In the genomic region with DNA sequence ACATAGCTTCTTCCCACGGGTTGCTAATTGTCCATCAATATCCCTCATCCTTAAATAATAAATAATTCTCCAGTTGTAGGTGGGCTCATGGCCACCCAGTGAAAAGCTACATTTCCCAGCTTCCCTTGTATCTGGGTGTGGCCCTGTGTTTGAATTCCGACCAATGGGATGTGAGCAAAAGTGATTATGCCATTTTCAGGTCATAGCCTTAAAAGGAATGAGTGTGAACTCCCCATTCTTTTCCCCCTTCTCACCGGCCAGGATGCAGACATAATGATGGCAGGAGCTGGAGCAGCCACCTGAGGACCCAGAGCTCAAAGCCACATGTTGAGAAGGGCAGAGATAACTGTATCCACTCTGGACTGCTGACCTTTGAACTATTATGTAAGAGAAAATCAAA, we compare ENCODE assay signal across 23 cellular contexts.
"Had no signal": no experiment of that assay in that cellular context is flagged by ENCODE, and none has a peak within 500 bp of the region (broad histone marks: within the 10 kb centered on the region; RNA-seq: fewer than 3 reads in every experiment).

No MANE protein-coding gene starts in this region.

- H3K4me3 Mint-ChIP-seq: activated CD4-positive, alpha-beta memory T cell treated with anti-CD3 and anti-CD28 coated beads for 36 hours; activated naive CD8-positive, alpha-beta T cell treated with anti-CD3 and anti-CD28 coated beads for 36 hours; memory B cell; nephron progenitor cell; stimulated activated memory B cell treated with anti-CD40 and anti-IgM and Interleukin-4, amounts not matched to agents 10 μg/mL and 1 μg/mL and 100 μg/mL, for 72 hours; T-helper 1 cell treated with Interleukin-12 subunit alpha and Interleukin-12 subunit beta and Interleukin-4 antibody, amounts not matched to agents 30 μg/mL and 1 μg/mL, for 36 hours had no signal

- H3K9me3 Mint-ChIP-seq: activated CD4-positive, alpha-beta memory T cell treated with anti-CD3 and anti-CD28 coated beads for 36 hours; activated naive CD8-positive, alpha-beta T cell treated with anti-CD3 and anti-CD28 coated beads for 36 hours; memory B cell; stimulated activated memory B cell treated with anti-CD40 and anti-IgM and Interleukin-4, amounts not matched to agents 10 μg/mL and 1 μg/mL and 100 μg/mL, for 72 hours; T-helper 1 cell treated with Interleukin-12 subunit alpha and Interleukin-12 subunit beta and Interleukin-4 antibody, amounts not matched to agents 30 μg/mL and 1 μg/mL, for 36 hours had no signal

- ATAC-seq: heart left ventricle; left cardiac atrium; sciatic nerve; stimulated activated memory B cell treated with anti-CD40 and anti-IgM and Interleukin-4, amounts not matched to agents 10 μg/mL and 1 μg/mL and 100 μg/mL, for 72 hours had no signal

- H3K4me1 Mint-ChIP-seq: memory B cell; nephron progenitor cell; stimulated activated memory B cell treated with anti-CD40 and anti-IgM and Interleukin-4, amounts not matched to agents 10 μg/mL and 1 μg/mL and 100 μg/mL, for 72 hours had no signal

- H3K27me3 Mint-ChIP-seq: activated CD4-positive, alpha-beta memory T cell treated with anti-CD3 and anti-CD28 coated beads for 36 hours had no signal

- H3K27ac Mint-ChIP-seq: activated CD4-positive, alpha-beta memory T cell treated with anti-CD3 and anti-CD28 coated beads for 36 hours; activated naive CD8-positive, alpha-beta T cell treated with anti-CD3 and anti-CD28 coated beads for 36 hours; memory B cell; nephron progenitor cell; stimulated activated memory B cell treated with anti-CD40 and anti-IgM and Interleukin-4, amounts not matched to agents 10 μg/mL and 1 μg/mL and 100 μg/mL, for 72 hours; T-helper 1 cell treated with Interleukin-12 subunit alpha and Interleukin-12 subunit beta and Interleukin-4 antibody, amounts not matched to agents 30 μg/mL and 1 μg/mL, for 36 hours had no signal

- DNase-seq: activated CD4-positive, alpha-beta memory T cell treated with anti-CD3 and anti-CD28 coated beads for 36 hours; activated CD4-positive, alpha-beta T cell treated with anti-CD3 and anti-CD28 coated beads for 48 hours; activated naive CD4-positive, alpha-beta T cell treated with Interleukin-2 at 50 U/mL for 16 hours; activated naive CD8-positive, alpha-beta T cell treated with anti-CD3 and anti-CD28 coated beads for 36 hours; activated T-cell treated with anti-CD3 and anti-CD28 coated beads, Interleukin-2, amount 50 U/mL, for 48 hours; central memory CD4-positive, alpha-beta T cell; heart left ventricle; left cardiac atrium; nephron progenitor cell; occipital lobe; small intestine; stimulated activated CD4-positive, alpha-beta T cell treated with anti-CD3 and anti-CD28 coated beads, Interleukin-2, amount 100 ng/mL, for 24 hours; stomach; T1000 had no signal

- H3K27ac ChIP-seq: epithelial cell of prostate, heart left ventricle, stomach, suprapubic skin, tibial nerve had no signal

- H3K27me3 ChIP-seq: heart left ventricle, stomach, suprapubic skin, tibial nerve had no signal

- H3K36me3 ChIP-seq: heart left ventricle, stomach, suprapubic skin, tibial nerve had no signal

- FAIRE-seq: astrocyte, colon, small intestine had no signal

- H3K4me1 ChIP-seq: stomach, suprapubic skin, tibial nerve had no signal

- H3K9me3 ChIP-seq: suprapubic skin had no signal

- H3K36me3 Mint-ChIP-seq: activated CD4-positive, alpha-beta memory T cell treated with anti-CD3 and anti-CD28 coated beads for 36 hours; activated naive CD8-positive, alpha-beta T cell treated with anti-CD3 and anti-CD28 coated beads for 36 hours; memory B cell; stimulated activated memory B cell treated with anti-CD40 and anti-IgM and Interleukin-4, amounts not matched to agents 10 μg/mL and 1 μg/mL and 100 μg/mL, for 72 hours had no signal

- H3K4me3 ChIP-seq: heart left ventricle, stomach, suprapubic skin, tibial nerve had no signal
